ENCODE assay signal across 2 cellular contexts in genomic region chrX:53196678-53197077, GRCh38.
TF ChIP-seq lines count a peak whose summit lies in the region.

No MANE protein-coding gene starts in this region.

TF ChIP-seq in HepG2, 621 proteins besides CTCF, POLR2A, EP300 and RAD21:
- TF ChIP-seq CSRNP1 (CRISPR knock-in tag; IDR thresholded peaks at IDR 0.05), result no peak
- no peak for TF ChIP-seq ZNF766 (CRISPR knock-in tag; IDR thresholded peaks at IDR 0.05; ENCODE audit: borderline replicate concordance)
- TF ChIP-seq, protein P1, sequence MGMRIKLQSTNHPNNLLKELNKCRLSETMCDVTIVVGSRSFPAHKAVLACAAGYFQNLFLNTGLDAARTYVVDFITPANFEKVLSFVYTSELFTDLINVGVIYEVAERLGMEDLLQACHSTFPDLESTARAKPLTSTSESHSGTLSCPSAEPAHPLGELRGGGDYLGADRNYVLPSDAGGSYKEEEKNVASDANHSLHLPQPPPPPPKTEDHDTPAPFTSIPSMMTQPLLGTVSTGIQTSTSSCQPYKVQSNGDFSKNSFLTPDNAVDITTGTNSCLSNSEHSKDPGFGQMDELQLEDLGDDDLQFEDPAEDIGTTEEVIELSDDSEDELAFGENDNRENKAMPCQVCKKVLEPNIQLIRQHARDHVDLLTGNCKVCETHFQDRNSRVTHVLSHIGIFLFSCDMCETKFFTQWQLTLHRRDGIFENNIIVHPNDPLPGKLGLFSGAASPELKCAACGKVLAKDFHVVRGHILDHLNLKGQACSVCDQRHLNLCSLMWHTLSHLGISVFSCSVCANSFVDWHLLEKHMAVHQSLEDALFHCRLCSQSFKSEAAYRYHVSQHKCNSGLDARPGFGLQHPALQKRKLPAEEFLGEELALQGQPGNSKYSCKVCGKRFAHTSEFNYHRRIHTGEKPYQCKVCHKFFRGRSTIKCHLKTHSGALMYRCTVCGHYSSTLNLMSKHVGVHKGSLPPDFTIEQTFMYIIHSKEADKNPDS (CRISPR knock-in tag; IDR thresholded peaks at IDR 0.05), result no peak
- no peak for TF ChIP-seq ZNF83 (CRISPR knock-in tag; IDR thresholded peaks at IDR 0.05; ENCODE audit: borderline replicate concordance)
- peak; percentile 66 for TF ChIP-seq AGO2 (optimal IDR thresholded peaks at IDR 0.05; ENCODE audit: low read depth, low read length)

TF ChIP-seq in GM12878, 131 proteins besides CTCF, POLR2A, EP300 and RAD21:
- peak; percentile 10; the same call in 1 of the 2 replicates for TF ChIP-seq POLR2AphosphoS5 (IDR thresholded peaks at IDR 0.05; ENCODE audit: low read length)
- TF ChIP-seq, protein P2, sequence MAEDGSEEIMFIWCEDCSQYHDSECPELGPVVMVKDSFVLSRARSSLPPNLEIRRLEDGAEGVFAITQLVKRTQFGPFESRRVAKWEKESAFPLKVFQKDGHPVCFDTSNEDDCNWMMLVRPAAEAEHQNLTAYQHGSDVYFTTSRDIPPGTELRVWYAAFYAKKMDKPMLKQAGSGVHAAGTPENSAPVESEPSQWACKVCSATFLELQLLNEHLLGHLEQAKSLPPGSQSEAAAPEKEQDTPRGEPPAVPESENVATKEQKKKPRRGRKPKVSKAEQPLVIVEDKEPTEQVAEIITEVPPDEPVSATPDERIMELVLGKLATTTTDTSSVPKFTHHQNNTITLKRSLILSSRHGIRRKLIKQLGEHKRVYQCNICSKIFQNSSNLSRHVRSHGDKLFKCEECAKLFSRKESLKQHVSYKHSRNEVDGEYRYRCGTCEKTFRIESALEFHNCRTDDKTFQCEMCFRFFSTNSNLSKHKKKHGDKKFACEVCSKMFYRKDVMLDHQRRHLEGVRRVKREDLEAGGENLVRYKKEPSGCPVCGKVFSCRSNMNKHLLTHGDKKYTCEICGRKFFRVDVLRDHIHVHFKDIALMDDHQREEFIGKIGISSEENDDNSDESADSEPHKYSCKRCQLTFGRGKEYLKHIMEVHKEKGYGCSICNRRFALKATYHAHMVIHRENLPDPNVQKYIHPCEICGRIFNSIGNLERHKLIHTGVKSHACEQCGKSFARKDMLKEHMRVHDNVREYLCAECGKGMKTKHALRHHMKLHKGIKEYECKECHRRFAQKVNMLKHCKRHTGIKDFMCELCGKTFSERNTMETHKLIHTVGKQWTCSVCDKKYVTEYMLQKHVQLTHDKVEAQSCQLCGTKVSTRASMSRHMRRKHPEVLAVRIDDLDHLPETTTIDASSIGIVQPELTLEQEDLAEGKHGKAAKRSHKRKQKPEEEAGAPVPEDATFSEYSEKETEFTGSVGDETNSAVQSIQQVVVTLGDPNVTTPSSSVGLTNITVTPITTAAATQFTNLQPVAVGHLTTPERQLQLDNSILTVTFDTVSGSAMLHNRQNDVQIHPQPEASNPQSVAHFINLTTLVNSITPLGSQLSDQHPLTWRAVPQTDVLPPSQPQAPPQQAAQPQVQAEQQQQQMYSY (CRISPR knock-in tag; IDR thresholded peaks at IDR 0.05), result no peak
- TF ChIP-seq BRCA1 (IDR thresholded peaks at IDR 0.05; ENCODE audit: low read depth, low read length), result no peak
- no peak for TF ChIP-seq ETV6 (conservative IDR thresholded peaks at IDR 0.05 in 1 of 2, IDR thresholded peaks at IDR 0.05 in 1 of 2; ENCODE audit: borderline replicate concordance in 1 of 2, low read depth in 1 of 2)
